Comparison of ENCODE assay signal across 11 cellular contexts in genomic region chr11:75022289-75022688, GRCh38. TPM values are rescaled to one million over a fixed set of nuclear protein-coding genes. Genes with fewer than 3 reads are reported as not detected.
DNase-seq lines count a peak whose midpoint lies in the region; ATAC-seq, FAIRE-seq and TF ChIP-seq lines count a peak whose summit lies in the region.
"Had no signal": no experiment of that assay in that cellular context is flagged by ENCODE, and none has a peak within 500 bp of the region (broad histone marks: within the 10 kb centered on the region; RNA-seq: fewer than 3 reads in every experiment).

No MANE protein-coding gene starts in this region.

- no peak overlapping the region for H2AFZ ChIP-seq in DND-41 (ENCODE audit: low read depth, low read length)
- H2AFZ ChIP-seq in K562 (ENCODE audit: low read depth, low read length), result 0 out of 2 replicates have a peak overlapping the region, but pooled peaks have one; percentile 48

- H4K20me1 ChIP-seq in DND-41 (ENCODE audit: insufficient read depth, low read length) (no peaks in the 10 kb centered on the region), K562 (replicated peaks; ENCODE audit: control insufficient read depth, insufficient read depth, low read length) (no peaks in the 10 kb centered on the region)

- TF ChIP-seq CTCF in DND-41 (IDR thresholded peaks at IDR 0.05; ENCODE audit: borderline replicate concordance, extremely low read depth, low read length, poor library complexity, severe bottlenecking), result no peak
- TF ChIP-seq CTCF in K562 (IDR thresholded peaks at IDR 0.05 in 2 of 3, conservative IDR thresholded peaks at IDR 0.05 in 1 of 3; ENCODE audit: insufficient read depth in 2 of 3, low read depth in 1 of 3, low read length in 3 of 3), result no peak

- intact Hi-C loops in K562 (cut with micrococcal nuclease), result loop anchor here (2.0 kb wide), 3 partner anchors 51 to 119 kb away; no protein-coding TSS in a partner anchor

- H3K79me2 ChIP-seq in DND-41 (ENCODE audit: insufficient read depth, low read length) (no peaks in the 10 kb centered on the region), K562 (ENCODE audit: control insufficient read depth, insufficient read depth, low read length) (no peaks in the 10 kb centered on the region)

- H3K9ac ChIP-seq in DND-41 (ENCODE audit: low read depth, low read length), result no peak overlapping the region
- H3K9ac ChIP-seq in K562 (ENCODE audit: insufficient read depth in 1 of 2, low read depth in 2 of 2, low read length in 2 of 2), result no peak overlapping the region; a peak in 1 of 4 replicates

- H3K4me3 ChIP-seq in DND-41 (ENCODE audit: low read depth in 1 of 2, low read length in 2 of 2), result no peak overlapping the region
- H3K4me3 ChIP-seq in K562, result no peak overlapping the region
- H3K4me3 ChIP-seq in small intestine (ENCODE audit: low read depth in 1 of 2, low read length in 2 of 2), result no peak overlapping the region
- H3K4me3 ChIP-seq: sigmoid colon had no signal

- BruUV-seq in K562 (replicated peaks; lab: Mats Ljungman, UMichigan), result no TSS peak

- H3K9me1 ChIP-seq in K562 (ENCODE audit: control insufficient read depth, insufficient read depth, low read length), result no peaks in the 10 kb centered on the region

- H3K27ac ChIP-seq in DND-41 (ENCODE audit: low read length), result no peak overlapping the region
- peak overlapping the region; percentile 13; the same call in 1 of the 3 replicates for H3K27ac ChIP-seq in K562 (ENCODE audit: extremely low read depth, low read depth, low read length)
- H3K27ac ChIP-seq in small intestine (ENCODE audit: low read depth in 1 of 2, low read length in 1 of 2), result no peak overlapping the region
- H3K27ac ChIP-seq: sigmoid colon, WERI-Rb-1 had no signal

- H3K27me3 ChIP-seq in DND-41 (ENCODE audit: insufficient read depth, low read length, poor library complexity) (no peaks in the 10 kb centered on the region), K562 (ENCODE audit: control insufficient read depth in 2 of 2, insufficient read depth in 2 of 2, low read length in 2 of 2) (no peaks in the 10 kb centered on the region), small intestine (ENCODE audit: control insufficient read depth in 2 of 2, insufficient read depth in 2 of 2, low read length in 2 of 2) (no peaks in the 10 kb centered on the region)
- H3K27me3 ChIP-seq: sigmoid colon had no signal

- no peak for TF ChIP-seq EP300 in K562 (IDR thresholded peaks at IDR 0.05; ENCODE audit: low read length)

- H3K4me1 ChIP-seq in DND-41 (ENCODE audit: insufficient read depth, low read length), result no peaks in the 10 kb centered on the region
- peaks cover 6 to 18% of the 10 kb centered on the region in 2 experiments; a peak in 4 of 5 replicates for H3K4me1 ChIP-seq in K562 (replicated peaks in 1 of 2; ENCODE audit: control insufficient read depth in 2 of 2, insufficient read depth in 2 of 2, low read length in 2 of 2)
- no peaks in the 10 kb centered on the region for H3K4me1 ChIP-seq in small intestine (ENCODE audit: control insufficient read depth in 2 of 2, insufficient read depth in 1 of 2, low read depth in 1 of 2, low read length in 1 of 2)

- in situ Hi-C loops in K562 (cut with MboI), result loop anchor here (5.0 kb wide), 2 partner anchors 120 to 225 kb away; no protein-coding TSS in a partner anchor

- POLR2A ChIA-PET in K562 (lab: Yijun Ruan, JAX), result interaction anchor here (0.6 to 2.2 kb wide), 10 partner anchors 8 to 380 kb away, joined by 3 to 9 read pairs (median 4); partner anchors contain the start of gene NEU3

- no peak for TF ChIP-seq RAD21 in K562 (CRISPR knock-in tag; conservative IDR thresholded peaks at IDR 0.05 in 1 of 2, IDR thresholded peaks at IDR 0.05 in 1 of 2)

- no peaks in the 10 kb centered on the region for H3K9me3 ChIP-seq in DND-41 (ENCODE audit: insufficient read depth, low read length, severe bottlenecking)
- peaks cover 3% of the 10 kb centered on the region; the same call in 1 of the 2 replicates for H3K9me3 ChIP-seq in K562 (replicated peaks; ENCODE audit: control insufficient read depth, insufficient read depth, low read depth, low read length)
- H3K9me3 ChIP-seq in small intestine (ENCODE audit: control insufficient read depth, low read depth), result peaks cover 1% of the 10 kb centered on the region
- H3K9me3 ChIP-seq: sigmoid colon had no signal

- no peak for TF ChIP-seq POLR2A in K562 (conservative IDR thresholded peaks at IDR 0.05)
- TF ChIP-seq POLR2A in erythroblast (IDR thresholded peaks at IDR 0.05; ENCODE audit: low read length), result no peak

- no peaks in the 10 kb centered on the region for H3K36me3 ChIP-seq in DND-41 (ENCODE audit: insufficient read depth, low read length)
- H3K36me3 ChIP-seq in K562 (ENCODE audit: control insufficient read depth, insufficient read depth, low read length), result no peaks in the 10 kb centered on the region; the same call in 2 of the 3 replicates
- no peaks in the 10 kb centered on the region for H3K36me3 ChIP-seq in small intestine (ENCODE audit: control insufficient read depth in 2 of 2, insufficient read depth in 2 of 2, low read length in 2 of 2)
- H3K36me3 ChIP-seq: sigmoid colon, WERI-Rb-1 had no signal

- FAIRE-seq in K562 (lab: Jason Lieb, UNC) (no peak), small intestine (lab: Jason Lieb, UNC) (no peak)

- 93% methylated on average over 3 of the region's 3 CpGs for WGBS in K562 (ENCODE audit: insufficient coverage, low coverage, missing lambda C conversion rate)
- 81 to 87% (median 85%) methylated on average over 3 of the region's 3 CpGs for WGBS in small intestine, 3 donors

- H3K4me2 ChIP-seq in DND-41 (ENCODE audit: insufficient read depth, low read length) (no peak overlapping the region), K562 (ENCODE audit: insufficient read depth, low read length) (no peak overlapping the region)

- CTCF ChIA-PET in K562 (lab: Yijun Ruan, JAX; ENCODE audit: low intra/inter-chr PET ratio), result interaction anchor here (0.7 to 4.6 kb wide), 12 partner anchors 10 to 227 kb away, joined by 3 to 31 read pairs (median 4); no protein-coding TSS in a partner anchor

- ATAC-seq in DND-41 (ENCODE audit: insufficient read depth, low read depth) (peak; percentile 6; the same call in 1 of the 3 replicates), GM19438 (IDR thresholded peaks at IDR 0.05; ENCODE audit: low read depth, unreplicated experiment) (peak; percentile 90), HG02763 (IDR thresholded peaks at IDR 0.05; ENCODE audit: unreplicated experiment) (peak; percentile 40), K562 (no peak)

- no peak for DNase-seq in DND-41
- no peak for DNase-seq in K562 (ENCODE audit: extremely low read depth in 1 of 4, low spot score in 3 of 4)
- DNase-seq in NCI-H1694 treated with DMSO at 0.1 percent for 48 hours (lab: John Stamatoyannopoulos, UW), result no peak
- DNase-seq in NCI-H748 (lab: John Stamatoyannopoulos, UW; ENCODE audit: unreplicated experiment), result no peak
- no peak for DNase-seq in small intestine
- no peak for DNase-seq in erythroblast (lab: John Stamatoyannopoulos, UW)
- DNase-seq: activated gamma-delta T cell had no signal

TF ChIP-seq in K562, 482 proteins besides CTCF, POLR2A, EP300 and RAD21 (continues in another document):
- TF ChIP-seq ARID1B (IDR thresholded peaks at IDR 0.05) (no peak), ZNF146 (CRISPR knock-in tag; IDR thresholded peaks at IDR 0.05; ENCODE audit: unreplicated experiment) (no peak), JUND (IDR thresholded peaks at IDR 0.05; ENCODE audit: borderline replicate concordance, low read depth, low read length) (no peak), JUND (tag; IDR thresholded peaks at IDR 0.05; ENCODE audit: borderline replicate concordance, low read depth, low read length) (no peak), ZNF830 (CRISPR knock-in tag; IDR thresholded peaks at IDR 0.05) (no peak), FIP1L1 (IDR thresholded peaks at IDR 0.05; ENCODE audit: low read depth, low read length, poor library complexity, severe bottlenecking) (no peak)
- TF ChIP-seq, protein P1, sequence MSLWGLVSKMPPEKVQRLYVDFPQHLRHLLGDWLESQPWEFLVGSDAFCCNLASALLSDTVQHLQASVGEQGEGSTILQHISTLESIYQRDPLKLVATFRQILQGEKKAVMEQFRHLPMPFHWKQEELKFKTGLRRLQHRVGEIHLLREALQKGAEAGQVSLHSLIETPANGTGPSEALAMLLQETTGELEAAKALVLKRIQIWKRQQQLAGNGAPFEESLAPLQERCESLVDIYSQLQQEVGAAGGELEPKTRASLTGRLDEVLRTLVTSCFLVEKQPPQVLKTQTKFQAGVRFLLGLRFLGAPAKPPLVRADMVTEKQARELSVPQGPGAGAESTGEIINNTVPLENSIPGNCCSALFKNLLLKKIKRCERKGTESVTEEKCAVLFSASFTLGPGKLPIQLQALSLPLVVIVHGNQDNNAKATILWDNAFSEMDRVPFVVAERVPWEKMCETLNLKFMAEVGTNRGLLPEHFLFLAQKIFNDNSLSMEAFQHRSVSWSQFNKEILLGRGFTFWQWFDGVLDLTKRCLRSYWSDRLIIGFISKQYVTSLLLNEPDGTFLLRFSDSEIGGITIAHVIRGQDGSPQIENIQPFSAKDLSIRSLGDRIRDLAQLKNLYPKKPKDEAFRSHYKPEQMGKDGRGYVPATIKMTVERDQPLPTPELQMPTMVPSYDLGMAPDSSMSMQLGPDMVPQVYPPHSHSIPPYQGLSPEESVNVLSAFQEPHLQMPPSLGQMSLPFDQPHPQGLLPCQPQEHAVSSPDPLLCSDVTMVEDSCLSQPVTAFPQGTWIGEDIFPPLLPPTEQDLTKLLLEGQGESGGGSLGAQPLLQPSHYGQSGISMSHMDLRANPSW (CRISPR knock-in tag; IDR thresholded peaks at IDR 0.05), result no peak

RNA-seq across cellular contexts. Expression of gene NEU3, which starts 33.6 kb away (rescaled TPM):
- 58.7 and 76.5 TPM in 2 replicates for total RNA-seq in K562 (2011; cell fraction: chromatin; rRNA removed; ENCODE audit: low replicate concordance)
- total RNA-seq in K562 (2011; cell fraction: nucleolus; rRNA removed), result 46.5 and 50.9 TPM in 2 replicates
- 48.2 and 59.5 TPM in 2 replicates for total RNA-seq in K562 (2011; cell fraction: nucleoplasm; rRNA removed)
- total RNA-seq in K562 (2014; rRNA removed) (35.0 and 36.7 TPM in 2 replicates), K562 (2014; rRNA removed; fragmentation: Illumina TruSeq; extraction: Trizol) (28.3 and 31.1 TPM in 2 replicates), K562 (2015; rRNA removed; fragmentation: Illumina TruSeq; extraction: Trizol) (36.5 and 41.3 TPM in 2 replicates), K562 (2021) (32.6 and 33.6 TPM in 2 replicates)
- polyA plus RNA-seq in K562 (2011; rRNA removed) (35.1 and 35.7 TPM in 2 replicates), K562 (2014; fragmentation: Illumina TruSeq; extraction: Trizol) (27.9 and 28.6 TPM in 2 replicates), K562 (2014; fragmentation: Nextera tagmentation; extraction: Ambion mirVana) (1 to 10 TPM; 6.2 to 7.2 TPM), K562 (2014; rRNA removed) (25.5 and 26.9 TPM in 2 replicates), small intestine (1 to 10 TPM in 2 of 3 donors, under 1 TPM in 1; 0.89 to 4.3 (median 1.1) TPM)
- 29.9 and 43.7 TPM in 2 replicates for polyA plus RNA-seq in K562 (2011; cell fraction: cytosol; rRNA removed)
- 46.4 and 57.9 TPM in 2 replicates for polyA plus RNA-seq in K562 (2011; cell fraction: nucleus; rRNA removed)
- polyA plus RNA-seq in K562 (2012), result 20.4 and 20.5 TPM in 2 replicates
- 51.0 and 55.8 TPM in 2 replicates for polyA minus RNA-seq in K562 (2011; rRNA and poly(A)+ RNA removed)
- 32.6 and 35.1 TPM in 2 replicates for polyA minus RNA-seq in K562 (2011; cell fraction: cytosol; rRNA and poly(A)+ RNA removed)
- 32.7 and 43.7 TPM in 2 replicates for polyA minus RNA-seq in K562 (2011; cell fraction: nucleus; rRNA and poly(A)+ RNA removed)
